Comparison of ENCODE assay signal across 19 cellular contexts in genomic region chr5:27474054-27474323, GRCh38.
DNase-seq lines count a peak whose midpoint lies in the region; TF ChIP-seq lines count a peak whose summit lies in the region.
"Had no signal": no experiment of that assay in that cellular context is flagged by ENCODE, and none has a peak within 500 bp of the region (broad histone marks: within the 10 kb centered on the region; RNA-seq: fewer than 3 reads in every experiment).

No MANE protein-coding gene starts in this region.

- no peak for TF ChIP-seq CTCF in fibroblast of the aortic adventitia (IDR thresholded peaks at IDR 0.05; ENCODE audit: insufficient read depth, low read length)
- TF ChIP-seq CTCF in osteocyte (IDR thresholded peaks at IDR 0.05), result no peak

- H3K9me3 ChIP-seq in MG63, result peaks cover 17% of the 10 kb centered on the region; the same call in 1 of the 2 replicates

- H3K9me3 Mint-ChIP-seq in osteocyte (ENCODE audit: unreplicated experiment), result peaks cover 24% of the 10 kb centered on the region

- peaks cover 10% of the 10 kb centered on the region for H3K4me1 Mint-ChIP-seq in osteocyte (ENCODE audit: unreplicated experiment)
- H3K4me1 Mint-ChIP-seq: naive thymus-derived CD8-positive, alpha-beta T cell had no signal

- H3K36me3 ChIP-seq in MG63, result no peaks in the 10 kb centered on the region
- H3K36me3 ChIP-seq: right atrium auricular region, upper lobe of left lung had no signal

- no peak overlapping the region for H3K27ac Mint-ChIP-seq in osteocyte (ENCODE audit: unreplicated experiment)
- H3K27ac Mint-ChIP-seq: naive thymus-derived CD8-positive, alpha-beta T cell had no signal

- DNase-seq in SIG-M5 treated with dmso at 0.1 percent for 504 hours (lab: John Stamatoyannopoulos, UW; ENCODE audit: unreplicated experiment), result peak; percentile 45
- DNase-seq in SIG-M5 (lab: John Stamatoyannopoulos, UW), result no peak
- peak; percentile 38 for DNase-seq in RPMI7951 (ENCODE audit: low read depth)
- peak; percentile 8 for DNase-seq in fibroblast of the aortic adventitia (ENCODE audit: low read depth)
- no peak for DNase-seq in osteocyte (ENCODE audit: extremely low spot score, unreplicated experiment)
- DNase-seq in MG63, result no peak
- DNase-seq in stimulated activated CD8-positive, alpha-beta memory T cell treated with anti-CD3 and anti-CD28 coated beads, Interleukin-4, amount 100 ng/mL, for 48 hours, result no peak
- DNase-seq in DMS79 (lab: John Stamatoyannopoulos, UW), result no peak
- DNase-seq: 8988T; activated CD4-positive, alpha-beta T cell treated with anti-CD3 and anti-CD28 coated beads for 4 hours; activated T-cell treated with anti-CD3 and anti-CD28 coated beads, Interleukin-2, amount 50 U/mL, for 1 hour; cerebellar nuclear complex; GDM1; head of caudate nucleus; naive thymus-derived CD8-positive, alpha-beta T cell; NCI-H1105; NCI-H2227 treated with DMSO at 0.1 percent for 48 hours; upper lobe of left lung had no signal

- peak overlapping the region; percentile 26 for H3K4me3 Mint-ChIP-seq in osteocyte (ENCODE audit: unreplicated experiment)
- H3K4me3 Mint-ChIP-seq: naive thymus-derived CD8-positive, alpha-beta T cell had no signal

- no peak overlapping the region for H3K4me3 ChIP-seq in fibroblast of the aortic adventitia (ENCODE audit: low read depth, low read length)
- H3K4me3 ChIP-seq in MG63, result no peak overlapping the region
- H3K4me3 ChIP-seq: right atrium auricular region, upper lobe of left lung had no signal

- no peaks in the 10 kb centered on the region for H3K36me3 Mint-ChIP-seq in osteocyte (ENCODE audit: unreplicated experiment)

- H3K27me3 ChIP-seq in MG63, result no peaks in the 10 kb centered on the region
- H3K27me3 ChIP-seq: right atrium auricular region, upper lobe of left lung had no signal

- no peaks in the 10 kb centered on the region for H3K27me3 Mint-ChIP-seq in osteocyte (ENCODE audit: unreplicated experiment)
- H3K27me3 Mint-ChIP-seq: naive thymus-derived CD8-positive, alpha-beta T cell had no signal

Comparison
In these comparisons a context has a peak if more than half of its experiments do, and no peak if none do; other contexts are left out.
1. DNase-seq: peak in SIG-M5 treated with dmso at 0.1 percent for 504 hours (single experiment), RPMI7951 (single experiment) and fibroblast of the aortic adventitia (single experiment); none in SIG-M5 (single experiment), osteocyte (single experiment), MG63 (single experiment), stimulated activated CD8-positive, alpha-beta memory T cell treated with anti-CD3 and anti-CD28 coated beads, Interleukin-4, amount 100 ng/mL, for 48 hours (single experiment) and DMS79 (single experiment).